2 cellular contexts compared by ENCODE assay signal in genomic region chrX:13248867-13249521, GRCh38.
A peak's percentile ranks its signal among the peaks of the same experiment; 100 is the strongest.
TF ChIP-seq lines count a peak whose summit lies in the region.

No MANE protein-coding gene starts in this region.

TF ChIP-seq in K562, 482 proteins besides CTCF, POLR2A, EP300 and RAD21 (continues in another document):
- 0 out of 2 replicates have a peak, but pooled peaks have one; percentile 44 for TF ChIP-seq ZNF449 (CRISPR knock-in tag; IDR thresholded peaks at IDR 0.05)
- TF ChIP-seq PTRF (tag; IDR thresholded peaks at IDR 0.05) = peak; percentile 64
- peak; percentile 30; the same call in 1 of the 2 replicates for TF ChIP-seq CXXC5 (CRISPR knock-in tag; IDR thresholded peaks at IDR 0.05)
- 0 out of 2 replicates have a peak, but pooled peaks have one; percentile 36 for TF ChIP-seq ZNF41 (CRISPR knock-in tag; conservative IDR thresholded peaks at IDR 0.05)
- TF ChIP-seq ZBTB5 (IDR thresholded peaks at IDR 0.05) = no peak
- TF ChIP-seq SMAD4 (CRISPR knock-in tag; conservative IDR thresholded peaks at IDR 0.05) = 0 out of 2 replicates have a peak, but pooled peaks have one; percentile 35
- no peak for TF ChIP-seq HCFC1 (IDR thresholded peaks at IDR 0.05; ENCODE audit: low read depth, low read length)
- TF ChIP-seq ZNF584 (CRISPR knock-in tag; IDR thresholded peaks at IDR 0.05; ENCODE audit: low read depth) = peak; percentile 30; the same call in 1 of the 2 replicates
- TF ChIP-seq HOXB6 (CRISPR knock-in tag; IDR thresholded peaks at IDR 0.05; ENCODE audit: borderline replicate concordance) = no peak
- peak; percentile 63; the same call in 1 of the 2 replicates for TF ChIP-seq ZNF79 (CRISPR knock-in tag; IDR thresholded peaks at IDR 0.05; ENCODE audit: low read depth)
- TF ChIP-seq ZNF592 (IDR thresholded peaks at IDR 0.05) = peak; percentile 69
- TF ChIP-seq ZNF639 (CRISPR knock-in tag; conservative IDR thresholded peaks at IDR 0.05 in 1 of 2, IDR thresholded peaks at IDR 0.05 in 1 of 2) = peak in 1 of 2 experiments; percentile 30; a peak in 1 of 4 replicates

TF ChIP-seq in GM23338, 12 proteins besides CTCF, POLR2A, EP300 and RAD21 (continued from another document):
- TF ChIP-seq ZNF462 (CRISPR knock-in tag; IDR thresholded peaks at IDR 0.05) = no peak
- no peak for TF ChIP-seq ETS1 (IDR thresholded peaks at IDR 0.05)
- TF ChIP-seq CREB1 (CRISPR knock-in tag; IDR thresholded peaks at IDR 0.05; ENCODE audit: low read depth) = no peak
- TF ChIP-seq EZH2phosphoT487 (IDR thresholded peaks at IDR 0.05; ENCODE audit: unreplicated experiment) = no peak
- no peak for TF ChIP-seq NANOG (IDR thresholded peaks at IDR 0.05; ENCODE audit: borderline replicate concordance)
- TF ChIP-seq ZNF331 (CRISPR knock-in tag; IDR thresholded peaks at IDR 0.05; ENCODE audit: low read depth) = no peak
- TF ChIP-seq ZNF114 (CRISPR knock-in tag; IDR thresholded peaks at IDR 0.05) = no peak
- TF ChIP-seq REST (IDR thresholded peaks at IDR 0.05; ENCODE audit: unreplicated experiment) = no peak
